Comparison of ENCODE assay signal across 1 cellular context in genomic region chr13:71864981-71865857, GRCh38.
A peak's percentile ranks its signal among the peaks of the same experiment; 100 is the strongest.
TF ChIP-seq lines count a peak whose summit lies in the region.

No MANE protein-coding gene starts in this region.

TF ChIP-seq in H1, 55 proteins besides CTCF, POLR2A, EP300 and RAD21 (continued from another document):
- TF ChIP-seq ATF2 (IDR thresholded peaks at IDR 0.05; ENCODE audit: low read length) (no peak), EZH2 (IDR thresholded peaks at IDR 0.05; ENCODE audit: low read depth, low read length, severe bottlenecking) (peak; percentile 24), GABPA (IDR thresholded peaks at IDR 0.05; ENCODE audit: borderline replicate concordance, insufficient read depth, low read length) (no peak)
